ENCODE assay signal across 1 cellular context in genomic region chr3:184335661-184336483, GRCh38.
TF ChIP-seq lines count a peak whose summit lies in the region.

No MANE protein-coding gene starts in this region.

TF ChIP-seq in GM23338, 12 proteins besides CTCF, POLR2A, EP300 and RAD21:
- TF ChIP-seq ZNF462 (CRISPR knock-in tag; IDR thresholded peaks at IDR 0.05) (no peak), JUNB (IDR thresholded peaks at IDR 0.05; ENCODE audit: unreplicated experiment) (no peak), ZNF331 (CRISPR knock-in tag; IDR thresholded peaks at IDR 0.05; ENCODE audit: low read depth) (no peak), POLR2AphosphoS5 (IDR thresholded peaks at IDR 0.05; ENCODE audit: low read depth) (peak; percentile 86), EZH2 (IDR thresholded peaks at IDR 0.05; ENCODE audit: low read depth, unreplicated experiment) (no peak), ZNF114 (CRISPR knock-in tag; IDR thresholded peaks at IDR 0.05) (no peak), REST (IDR thresholded peaks at IDR 0.05; ENCODE audit: unreplicated experiment) (no peak), ETS1 (IDR thresholded peaks at IDR 0.05) (peak; percentile 24; the same call in 1 of the 2 replicates), STAT1 (IDR thresholded peaks at IDR 0.05; ENCODE audit: unreplicated experiment) (no peak), EZH2phosphoT487 (IDR thresholded peaks at IDR 0.05; ENCODE audit: unreplicated experiment) (no peak), NANOG (IDR thresholded peaks at IDR 0.05; ENCODE audit: borderline replicate concordance) (no peak), CREB1 (CRISPR knock-in tag; IDR thresholded peaks at IDR 0.05; ENCODE audit: low read depth) (peak; percentile 98)
TF ChIP-seq in GM23338: peak in this region for 3.
